1 cellular context compared by ENCODE assay signal in the genomic region with DNA sequence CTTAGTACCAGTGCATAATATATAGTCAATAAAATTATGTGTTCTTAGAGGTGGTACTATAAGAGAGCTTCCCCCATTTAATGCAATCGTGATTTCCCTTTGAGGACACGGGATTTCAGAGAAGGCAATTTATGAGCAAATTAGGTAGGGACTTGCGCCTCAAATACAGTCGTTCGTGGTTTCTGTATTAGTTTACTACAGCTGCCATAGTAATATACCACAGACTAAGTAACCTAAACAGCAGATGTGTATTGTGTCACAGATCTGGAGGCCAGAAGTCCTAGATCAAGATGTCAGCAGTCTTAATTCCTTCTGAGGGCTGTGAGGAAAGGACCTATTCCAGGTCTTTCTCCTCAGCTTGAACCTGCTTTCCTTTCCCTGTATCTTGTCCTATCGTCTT.
TF ChIP-seq lines count a peak whose summit lies in the region.

No MANE protein-coding gene starts in this region.

TF ChIP-seq in GM12878, 131 proteins besides CTCF, POLR2A, EP300 and RAD21:
- TF ChIP-seq, protein P1, sequence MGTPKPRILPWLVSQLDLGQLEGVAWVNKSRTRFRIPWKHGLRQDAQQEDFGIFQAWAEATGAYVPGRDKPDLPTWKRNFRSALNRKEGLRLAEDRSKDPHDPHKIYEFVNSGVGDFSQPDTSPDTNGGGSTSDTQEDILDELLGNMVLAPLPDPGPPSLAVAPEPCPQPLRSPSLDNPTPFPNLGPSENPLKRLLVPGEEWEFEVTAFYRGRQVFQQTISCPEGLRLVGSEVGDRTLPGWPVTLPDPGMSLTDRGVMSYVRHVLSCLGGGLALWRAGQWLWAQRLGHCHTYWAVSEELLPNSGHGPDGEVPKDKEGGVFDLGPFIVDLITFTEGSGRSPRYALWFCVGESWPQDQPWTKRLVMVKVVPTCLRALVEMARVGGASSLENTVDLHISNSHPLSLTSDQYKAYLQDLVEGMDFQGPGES (IDR thresholded peaks at IDR 0.05): no peak
- TF ChIP-seq RUNX3 (IDR thresholded peaks at IDR 0.05; ENCODE audit: low read length) (peak; percentile 89), SIN3A (IDR thresholded peaks at IDR 0.05; ENCODE audit: low read depth, low read length) (peak; percentile 23; the same call in 1 of the 2 replicates), IKZF2 (IDR thresholded peaks at IDR 0.05) (peak in 1 of 2 experiments; percentile 9; a peak in 1 of 4 replicates), YY1 (IDR thresholded peaks at IDR 0.05; ENCODE audit: low read depth, low read length) (no peak), JUNB (IDR thresholded peaks at IDR 0.05) (peak; percentile 42; the same call in 1 of the 2 replicates), ZNF24 (IDR thresholded peaks at IDR 0.05) (no peak), ATF7 (IDR thresholded peaks at IDR 0.05; ENCODE audit: low read depth) (peak; percentile 38; the same call in 1 of the 2 replicates), HDAC6 (IDR thresholded peaks at IDR 0.05; ENCODE audit: unreplicated experiment) (no peak), ZNF274 (IDR thresholded peaks at IDR 0.05; ENCODE audit: insufficient read depth, insufficient read length) (no peak), BCL11A (IDR thresholded peaks at IDR 0.05; ENCODE audit: low read depth, low read length) (no peak), MXI1 (IDR thresholded peaks at IDR 0.05; ENCODE audit: low read depth, low read length) (peak; percentile 12; the same call in 1 of the 2 replicates), MYB (IDR thresholded peaks at IDR 0.05; ENCODE audit: borderline replicate concordance, low read depth, low read length) (no peak)
- TF ChIP-seq, protein P2, sequence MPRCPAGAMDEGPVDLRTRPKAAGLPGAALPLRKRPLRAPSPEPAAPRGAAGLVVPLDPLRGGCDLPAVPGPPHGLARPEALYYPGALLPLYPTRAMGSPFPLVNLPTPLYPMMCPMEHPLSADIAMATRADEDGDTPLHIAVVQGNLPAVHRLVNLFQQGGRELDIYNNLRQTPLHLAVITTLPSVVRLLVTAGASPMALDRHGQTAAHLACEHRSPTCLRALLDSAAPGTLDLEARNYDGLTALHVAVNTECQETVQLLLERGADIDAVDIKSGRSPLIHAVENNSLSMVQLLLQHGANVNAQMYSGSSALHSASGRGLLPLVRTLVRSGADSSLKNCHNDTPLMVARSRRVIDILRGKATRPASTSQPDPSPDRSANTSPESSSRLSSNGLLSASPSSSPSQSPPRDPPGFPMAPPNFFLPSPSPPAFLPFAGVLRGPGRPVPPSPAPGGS (IDR thresholded peaks at IDR 0.05; ENCODE audit: borderline replicate concordance, insufficient read depth, low read depth, low read length, poor library complexity, severe bottlenecking): no peak
- TF ChIP-seq, protein P3, sequence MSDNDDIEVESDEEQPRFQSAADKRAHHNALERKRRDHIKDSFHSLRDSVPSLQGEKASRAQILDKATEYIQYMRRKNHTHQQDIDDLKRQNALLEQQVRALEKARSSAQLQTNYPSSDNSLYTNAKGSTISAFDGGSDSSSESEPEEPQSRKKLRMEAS (IDR thresholded peaks at IDR 0.05; ENCODE audit: low read depth, low read length): no peak
- TF ChIP-seq, protein P4, sequence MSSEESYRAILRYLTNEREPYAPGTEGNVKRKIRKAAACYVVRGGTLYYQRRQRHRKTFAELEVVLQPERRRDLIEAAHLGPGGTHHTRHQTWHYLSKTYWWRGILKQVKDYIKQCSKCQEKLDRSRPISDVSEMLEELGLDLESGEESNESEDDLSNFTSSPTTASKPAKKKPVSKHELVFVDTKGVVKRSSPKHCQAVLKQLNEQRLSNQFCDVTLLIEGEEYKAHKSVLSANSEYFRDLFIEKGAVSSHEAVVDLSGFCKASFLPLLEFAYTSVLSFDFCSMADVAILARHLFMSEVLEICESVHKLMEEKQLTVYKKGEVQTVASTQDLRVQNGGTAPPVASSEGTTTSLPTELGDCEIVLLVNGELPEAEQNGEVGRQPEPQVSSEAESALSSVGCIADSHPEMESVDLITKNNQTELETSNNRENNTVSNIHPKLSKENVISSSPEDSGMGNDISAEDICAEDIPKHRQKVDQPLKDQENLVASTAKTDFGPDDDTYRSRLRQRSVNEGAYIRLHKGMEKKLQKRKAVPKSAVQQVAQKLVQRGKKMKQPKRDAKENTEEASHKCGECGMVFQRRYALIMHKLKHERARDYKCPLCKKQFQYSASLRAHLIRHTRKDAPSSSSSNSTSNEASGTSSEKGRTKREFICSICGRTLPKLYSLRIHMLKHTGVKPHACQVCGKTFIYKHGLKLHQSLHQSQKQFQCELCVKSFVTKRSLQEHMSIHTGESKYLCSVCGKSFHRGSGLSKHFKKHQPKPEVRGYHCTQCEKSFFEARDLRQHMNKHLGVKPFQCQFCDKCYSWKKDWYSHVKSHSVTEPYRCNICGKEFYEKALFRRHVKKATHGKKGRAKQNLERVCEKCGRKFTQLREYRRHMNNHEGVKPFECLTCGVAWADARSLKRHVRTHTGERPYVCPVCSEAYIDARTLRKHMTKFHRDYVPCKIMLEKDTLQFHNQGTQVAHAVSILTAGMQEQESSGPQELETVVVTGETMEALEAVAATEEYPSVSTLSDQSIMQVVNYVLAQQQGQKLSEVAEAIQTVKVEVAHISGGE (CRISPR knock-in tag; IDR thresholded peaks at IDR 0.05): no peak
